In genomic region chr4:90039122-90039521, GRCh38 we compare ENCODE assay signal across 9 cellular contexts.
"Had no signal": no experiment of that assay in that cellular context is flagged by ENCODE, and none has a peak within 500 bp of the region (broad histone marks: within the 10 kb centered on the region; RNA-seq: fewer than 3 reads in every experiment).

No MANE protein-coding gene starts in this region.

- H3K9ac ChIP-seq: GM23248 had no signal

- H3K27me3 Mint-ChIP-seq: IgD-negative memory B cell had no signal

- H2AFZ ChIP-seq: GM23248 had no signal

- H3K4me3 Mint-ChIP-seq: HFFc6, IgD-negative memory B cell had no signal

- H3K4me3 ChIP-seq: GM23248, HAP-1 had no signal

- H3K4me1 ChIP-seq: HAP-1 had no signal

- H3K27ac ChIP-seq: GM23248, HL-60 had no signal

- ATAC-seq: HCT116, HepG2 had no signal

- H3K36me3 Mint-ChIP-seq: IgD-negative memory B cell had no signal

- H3K27ac Mint-ChIP-seq: HFFc6, IgD-negative memory B cell had no signal

- H3K36me3 ChIP-seq: HAP-1 had no signal

- FAIRE-seq: HepG2 had no signal

- H3K9me3 ChIP-seq: HAP-1 had no signal

- DNase-seq: GM23248, H7, HFFc6, KBM-7 had no signal
